In genomic region chr16:84214451-84215066, GRCh38 we compare ENCODE assay signal across 1 cellular context.
TF ChIP-seq lines count a peak whose summit lies in the region.

No MANE protein-coding gene starts in this region.

TF ChIP-seq in HepG2, 621 proteins besides CTCF, POLR2A, EP300 and RAD21:
- peak; percentile 81 for TF ChIP-seq FOSL2 (CRISPR knock-in tag; IDR thresholded peaks at IDR 0.05)
- no peak for TF ChIP-seq FOXP1 (IDR thresholded peaks at IDR 0.05)
- no peak for TF ChIP-seq FOXP1 (CRISPR knock-in tag; IDR thresholded peaks at IDR 0.05)
- TF ChIP-seq MYNN (CRISPR knock-in tag; IDR thresholded peaks at IDR 0.05; ENCODE audit: low read depth) = no peak
- no peak for TF ChIP-seq ZNF652 (CRISPR knock-in tag; IDR thresholded peaks at IDR 0.05; ENCODE audit: borderline replicate concordance, low read depth)
- TF ChIP-seq MLX (CRISPR knock-in tag; IDR thresholded peaks at IDR 0.05) = no peak
- TF ChIP-seq MAF1 (CRISPR knock-in tag; IDR thresholded peaks at IDR 0.05; ENCODE audit: borderline replicate concordance) = no peak
- no peak for TF ChIP-seq KLF13 (CRISPR knock-in tag; IDR thresholded peaks at IDR 0.05)
- no peak for TF ChIP-seq TRAFD1 (CRISPR knock-in tag; IDR thresholded peaks at IDR 0.05; ENCODE audit: borderline replicate concordance)
- 0 out of 2 replicates have a peak, but pooled peaks have one; percentile 14 for TF ChIP-seq CREB1 (IDR thresholded peaks at IDR 0.05)
- no peak for TF ChIP-seq CREB1 (CRISPR knock-in tag; IDR thresholded peaks at IDR 0.05)
- TF ChIP-seq ZNF879 (CRISPR knock-in tag; IDR thresholded peaks at IDR 0.05) = no peak
- 0 out of 2 replicates have a peak, but pooled peaks have one; percentile 1 for TF ChIP-seq CEBPB (IDR thresholded peaks at IDR 0.05; ENCODE audit: borderline replicate concordance, low read depth, low read length)
- TF ChIP-seq CAMTA2 (CRISPR knock-in tag; IDR thresholded peaks at IDR 0.05; ENCODE audit: borderline replicate concordance) = no peak
- no peak for TF ChIP-seq HNRNPUL1 (IDR thresholded peaks at IDR 0.05; ENCODE audit: low read depth, low read length)
- TF ChIP-seq ZNF331 (CRISPR knock-in tag; IDR thresholded peaks at IDR 0.05) = no peak
- no peak for TF ChIP-seq ZBTB46 (CRISPR knock-in tag; IDR thresholded peaks at IDR 0.05; ENCODE audit: borderline replicate concordance)
- no peak for TF ChIP-seq ZNF703 (CRISPR knock-in tag; IDR thresholded peaks at IDR 0.05; ENCODE audit: borderline replicate concordance)
